ENCODE assay signal across 2 cellular contexts in the genomic region with DNA sequence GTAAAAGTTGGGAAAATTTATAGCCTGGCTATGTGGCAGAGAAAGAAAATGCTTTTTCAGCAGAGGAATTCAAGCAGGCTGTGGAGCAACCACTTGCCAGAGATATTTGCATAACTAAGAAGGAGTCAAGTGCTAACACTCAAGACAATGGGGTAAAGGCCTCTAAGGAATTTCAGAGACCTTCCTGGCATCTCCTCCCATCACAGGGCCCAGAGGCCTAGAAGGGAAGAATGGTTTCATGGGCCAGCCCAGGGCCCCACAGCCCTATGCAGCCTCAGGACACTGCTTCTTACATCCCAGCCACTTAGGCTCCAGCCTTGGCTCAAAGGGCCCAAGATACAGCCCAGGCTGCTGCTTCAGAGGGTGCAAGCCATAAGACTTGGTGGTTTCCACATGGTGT.
A peak's percentile ranks its signal among the peaks of the same experiment; 100 is the strongest.
TF ChIP-seq lines count a peak whose summit lies in the region.

No MANE protein-coding gene starts in this region.

TF ChIP-seq in GM23338, 12 proteins besides CTCF, POLR2A, EP300 and RAD21:
- peak; percentile 38; the same call in 1 of the 2 replicates for TF ChIP-seq NANOG (IDR thresholded peaks at IDR 0.05; ENCODE audit: borderline replicate concordance)
- TF ChIP-seq REST (IDR thresholded peaks at IDR 0.05; ENCODE audit: unreplicated experiment): no peak
- TF ChIP-seq ZNF114 (CRISPR knock-in tag; IDR thresholded peaks at IDR 0.05): no peak
- TF ChIP-seq ZNF462 (CRISPR knock-in tag; IDR thresholded peaks at IDR 0.05): peak; percentile 58; the same call in 1 of the 2 replicates
- TF ChIP-seq, protein P1, sequence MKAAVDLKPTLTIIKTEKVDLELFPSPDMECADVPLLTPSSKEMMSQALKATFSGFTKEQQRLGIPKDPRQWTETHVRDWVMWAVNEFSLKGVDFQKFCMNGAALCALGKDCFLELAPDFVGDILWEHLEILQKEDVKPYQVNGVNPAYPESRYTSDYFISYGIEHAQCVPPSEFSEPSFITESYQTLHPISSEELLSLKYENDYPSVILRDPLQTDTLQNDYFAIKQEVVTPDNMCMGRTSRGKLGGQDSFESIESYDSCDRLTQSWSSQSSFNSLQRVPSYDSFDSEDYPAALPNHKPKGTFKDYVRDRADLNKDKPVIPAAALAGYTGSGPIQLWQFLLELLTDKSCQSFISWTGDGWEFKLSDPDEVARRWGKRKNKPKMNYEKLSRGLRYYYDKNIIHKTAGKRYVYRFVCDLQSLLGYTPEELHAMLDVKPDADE (IDR thresholded peaks at IDR 0.05): no peak
- no peak for TF ChIP-seq ZNF331 (CRISPR knock-in tag; IDR thresholded peaks at IDR 0.05; ENCODE audit: low read depth)
- TF ChIP-seq EZH2 (IDR thresholded peaks at IDR 0.05; ENCODE audit: low read depth, unreplicated experiment): no peak

TF ChIP-seq in H1, 55 proteins besides CTCF, POLR2A, EP300 and RAD21:
- TF ChIP-seq TEAD4 (IDR thresholded peaks at IDR 0.05; ENCODE audit: low read depth, low read length) (peak; percentile 60), TAF1 (IDR thresholded peaks at IDR 0.05; ENCODE audit: low read depth, low read length) (no peak)
- TF ChIP-seq, protein P2, sequence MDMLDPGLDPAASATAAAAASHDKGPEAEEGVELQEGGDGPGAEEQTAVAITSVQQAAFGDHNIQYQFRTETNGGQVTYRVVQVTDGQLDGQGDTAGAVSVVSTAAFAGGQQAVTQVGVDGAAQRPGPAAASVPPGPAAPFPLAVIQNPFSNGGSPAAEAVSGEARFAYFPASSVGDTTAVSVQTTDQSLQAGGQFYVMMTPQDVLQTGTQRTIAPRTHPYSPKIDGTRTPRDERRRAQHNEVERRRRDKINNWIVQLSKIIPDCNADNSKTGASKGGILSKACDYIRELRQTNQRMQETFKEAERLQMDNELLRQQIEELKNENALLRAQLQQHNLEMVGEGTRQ (IDR thresholded peaks at IDR 0.05; ENCODE audit: low read length): peak; percentile 7; the same call in 1 of the 2 replicates
